In genomic region chr3:61251174-61251972, GRCh38 we compare ENCODE assay signal across 8 cellular contexts. TPM values are rescaled to one million over a fixed set of nuclear protein-coding genes. Genes with fewer than 3 reads are reported as not detected.
DNase-seq lines count a peak whose midpoint lies in the region; ATAC-seq and TF ChIP-seq lines count a peak whose summit lies in the region.

TSS of gene FHIT (minus strand) at chr3:61251452.

- POLR2A ChIA-PET in activated B cell treated with CpG ODN at 0.5 μM for 24 hours (lab: Charles Lee) = no interaction called here

- peak within 1 kb of the TSS; percentile 92 for H3K4me3 Mint-ChIP-seq in activated B cell treated with CpG ODN at 0.5 μM for 24 hours

- CTCF ChIA-PET in activated B cell treated with CpG ODN at 0.5 μM for 24 hours (lab: Charles Lee) = no interaction called here

- intact Hi-C loops in activated B cell treated with CpG ODN at 0.5 μM for 24 hours (cut with micrococcal nuclease) = loop anchor here (2.0 to 5.0 kb wide), 2 partner anchors 271 to 1413 kb away; no protein-coding TSS in a partner anchor

- TF ChIP-seq CTCF in AG09319 (IDR thresholded peaks at IDR 0.05; ENCODE audit: low read depth, low read length) = no peak
- TF ChIP-seq CTCF in activated B cell treated with CpG ODN at 0.5 μM for 24 hours (IDR thresholded peaks at IDR 0.05) = no peak

- DNase-seq in AG09319 (ENCODE audit: extremely low read depth, low read depth) (peak; percentile 77), NCI-H226 (peak; percentile 72), activated B cell treated with CpG ODN at 0.5 μM for 24 hours (peak; percentile 85), inferior parietal cortex (ENCODE audit: extremely low spot score) (peak; percentile 97), smooth muscle cell of the brain vasculature (ENCODE audit: low read depth, low spot score) (peak; percentile 80)
- peak; percentile 85 for DNase-seq in central memory CD4-positive, alpha-beta T cell

- H3K27ac Mint-ChIP-seq in activated B cell treated with CpG ODN at 0.5 μM for 24 hours = peak within 1 kb of the TSS; percentile 85

- peaks cover 2% of the 10 kb centered on the region for H3K27me3 Mint-ChIP-seq in activated B cell treated with CpG ODN at 0.5 μM for 24 hours

- ATAC-seq in GM18909 (IDR thresholded peaks at IDR 0.05; ENCODE audit: poor library complexity, unreplicated experiment) (peak; percentile 92), HG03159 (IDR thresholded peaks at IDR 0.05; ENCODE audit: unreplicated experiment) (peak; percentile 93), activated B cell treated with CpG ODN at 0.5 μM for 24 hours (ENCODE audit: low read depth) (peak; percentile 91)

- H3K4me1 Mint-ChIP-seq in activated B cell treated with CpG ODN at 0.5 μM for 24 hours = peaks cover 22% of the 10 kb centered on the region

- no peaks in the 10 kb centered on the region for H3K9me3 Mint-ChIP-seq in activated B cell treated with CpG ODN at 0.5 μM for 24 hours

- H3K36me3 Mint-ChIP-seq in activated B cell treated with CpG ODN at 0.5 μM for 24 hours (ENCODE audit: low read depth) = peaks cover 5% of the 10 kb centered on the region

RNA-seq across cellular contexts. Expression of gene FHIT, which starts in this region (rescaled TPM):
- 3.8 and 5.5 TPM in 2 replicates for total RNA-seq in activated B cell treated with CpG ODN at 0.5 μM for 24 hours

Comparison
In these comparisons a context has a peak if more than half of its experiments do, and no peak if none do; other contexts are left out.
1. Peak in every context shown above with its lines: DNase-seq and ATAC-seq.